20 cellular contexts compared by ENCODE assay signal in genomic region chr16:55597928-55598327, GRCh38. TPM values are rescaled to one million over a fixed set of nuclear protein-coding genes. Genes with fewer than 3 reads are reported as not detected.
A peak's percentile ranks its signal among the peaks of the same experiment; 100 is the strongest.
DNase-seq lines count a peak whose midpoint lies in the region; ATAC-seq and TF ChIP-seq lines count a peak whose summit lies in the region.
"Had no signal": no experiment of that assay in that cellular context is flagged by ENCODE, and none has a peak within 500 bp of the region (broad histone marks: within the 10 kb centered on the region; RNA-seq: fewer than 3 reads in every experiment).

No MANE protein-coding gene starts in this region.

- no peaks in the 10 kb centered on the region for H3K27me3 ChIP-seq in Karpas-422 (ENCODE audit: low read length)
- H3K27me3 ChIP-seq: BLaER1 treated with 17β-estradiol and CSF1 and Interleukin-3, amounts not matched to agents 10 nM and 100 nM had no signal

- no peaks in the 10 kb centered on the region for H4K20me1 ChIP-seq in Karpas-422 (ENCODE audit: insufficient read depth, low read depth, low read length)
- H4K20me1 ChIP-seq: BLaER1 treated with 17β-estradiol and CSF1 and Interleukin-3, amounts not matched to agents 10 nM and 100 nM had no signal

- no peaks in the 10 kb centered on the region for H3K79me2 ChIP-seq in Karpas-422 (ENCODE audit: low read length)

- H3K4me2 ChIP-seq in Karpas-422 (ENCODE audit: low read depth, low read length, poor library complexity, severe bottlenecking), result no peak overlapping the region
- H3K4me2 ChIP-seq: BLaER1 treated with 17β-estradiol and CSF1 and Interleukin-3, amounts not matched to agents 10 nM and 100 nM had no signal

- no peaks in the 10 kb centered on the region for H3K4me1 ChIP-seq in Karpas-422 (ENCODE audit: low read length)

- no peaks in the 10 kb centered on the region for H3K9me3 ChIP-seq in Karpas-422 (ENCODE audit: low read length)
- H3K9me3 ChIP-seq: BLaER1 treated with 17β-estradiol and CSF1 and Interleukin-3, amounts not matched to agents 10 nM and 100 nM had no signal

- DNase-seq in Karpas-422 (peak; percentile 4), fibroblast of villous mesenchyme (ENCODE audit: low read depth) (peak; percentile 53)
- DNase-seq: CD8-positive, alpha-beta T cell; COR-L47; DMS153; DMS79; GDM1; GOT3; H7; HFFc6 had no signal

- no peak overlapping the region for H3K27ac ChIP-seq in Karpas-422 (ENCODE audit: low read length)
- H3K27ac ChIP-seq: BLaER1 treated with 17β-estradiol and CSF1 and Interleukin-3, amounts not matched to agents 10 nM and 100 nM had no signal

- no peaks in the 10 kb centered on the region for H3K9me2 ChIP-seq in Karpas-422 (replicated peaks; ENCODE audit: insufficient read depth, low read length)

- TF ChIP-seq CTCF in fibroblast of villous mesenchyme (IDR thresholded peaks at IDR 0.05; ENCODE audit: insufficient read depth, low read depth, low read length), result no peak

- H3K9ac ChIP-seq in Karpas-422 (ENCODE audit: low read length), result no peak overlapping the region
- H3K9ac ChIP-seq: BLaER1 treated with 17β-estradiol and CSF1 and Interleukin-3, amounts not matched to agents 10 nM and 100 nM had no signal

- ATAC-seq in SK-N-SH treated with all-trans-retinoic acid at 6 μM for 48 hours (no peak; the same call in 2 of the 3 replicates), HG03135 (IDR thresholded peaks at IDR 0.05; ENCODE audit: unreplicated experiment) (no peak), GM18873 (IDR thresholded peaks at IDR 0.05; ENCODE audit: low FRiP score, unreplicated experiment) (no peak), GM21825 (IDR thresholded peaks at IDR 0.05; ENCODE audit: unreplicated experiment) (no peak)
- ATAC-seq: CD8-positive, alpha-beta T cell; HCT116; HepG2 had no signal

- H2AFZ ChIP-seq in Karpas-422 (ENCODE audit: low read length), result no peak overlapping the region

- H3K4me3 ChIP-seq in Karpas-422 (ENCODE audit: low read length), result no peak overlapping the region
- H3K4me3 ChIP-seq in fibroblast of villous mesenchyme (ENCODE audit: low read depth, low read length), result no peak overlapping the region
- H3K4me3 ChIP-seq: BLaER1 treated with 17β-estradiol and CSF1 and Interleukin-3, amounts not matched to agents 10 nM and 100 nM had no signal

- H3K36me3 ChIP-seq in Karpas-422 (ENCODE audit: insufficient read depth, low read length), result no peaks in the 10 kb centered on the region
- H3K36me3 ChIP-seq: BLaER1 treated with 17β-estradiol and CSF1 and Interleukin-3, amounts not matched to agents 10 nM and 100 nM had no signal

TF ChIP-seq in SK-N-SH treated with all-trans-retinoic acid at 6 μM for 48 hours, 23 proteins besides CTCF, POLR2A, EP300 and RAD21:
- TF ChIP-seq ZNF8 (CRISPR knock-in tag; IDR thresholded peaks at IDR 0.05), result no peak
- peak; percentile 87; the same call in 1 of the 2 replicates for TF ChIP-seq TSHZ2 (CRISPR knock-in tag; IDR thresholded peaks at IDR 0.05)
- TF ChIP-seq ISL1 (CRISPR knock-in tag; IDR thresholded peaks at IDR 0.05), result peak; percentile 31; the same call in 1 of the 2 replicates
- TF ChIP-seq ZNF70 (CRISPR knock-in tag; IDR thresholded peaks at IDR 0.05), result no peak
- TF ChIP-seq TCF4 (CRISPR knock-in tag; IDR thresholded peaks at IDR 0.05; ENCODE audit: borderline replicate concordance), result peak; percentile 78
- no peak for TF ChIP-seq ZNF565 (CRISPR knock-in tag; conservative IDR thresholded peaks at IDR 0.05; ENCODE audit: low read depth)
- no peak for TF ChIP-seq RARB (CRISPR knock-in tag; IDR thresholded peaks at IDR 0.05)
- TF ChIP-seq ZC3H10 (CRISPR knock-in tag; IDR thresholded peaks at IDR 0.05), result no peak
- no peak for TF ChIP-seq PATZ1 (CRISPR knock-in tag; IDR thresholded peaks at IDR 0.05; ENCODE audit: borderline replicate concordance)

RNA-seq across cellular contexts. Expression of gene CAPNS2, which starts 31.4 kb away (rescaled TPM):
- not detected in 2 replicates for total RNA-seq in Karpas-422 (2014; rRNA removed; shearing (Covaris generic); ENCODE audit: low replicate concordance)
- total RNA-seq in fibroblast of villous mesenchyme, result 1.3 and 2.6 TPM in 2 replicates
- total RNA-seq: A172; B cell; CD8-positive, alpha-beta T cell; Daoy had no signal

RNA-seq across cellular contexts. Expression of gene SLC6A2, which starts 57.9 kb away (rescaled TPM):
- not detected in 2 replicates for total RNA-seq in Karpas-422 (2014; rRNA removed; shearing (Covaris generic); ENCODE audit: low replicate concordance)
- not detected in 2 replicates for total RNA-seq in fibroblast of villous mesenchyme
- total RNA-seq: B cell; CD8-positive, alpha-beta T cell; Daoy; HFFc6 had no signal
